In genomic region chr1:14140800-14141526, GRCh38 we compare ENCODE assay signal across 12 cellular contexts.
A peak's percentile ranks its signal among the peaks of the same experiment; 100 is the strongest.
DNase-seq lines count a peak whose midpoint lies in the region; ATAC-seq and TF ChIP-seq lines count a peak whose summit lies in the region.
"Had no signal": no experiment of that assay in that cellular context is flagged by ENCODE, and none has a peak within 500 bp of the region (broad histone marks: within the 10 kb centered on the region; RNA-seq: fewer than 3 reads in every experiment).

No MANE protein-coding gene starts in this region.

- no peaks in the 10 kb centered on the region for H3K27me3 ChIP-seq in lung (ENCODE audit: control insufficient read depth, insufficient read depth)
- H3K27me3 ChIP-seq: stomach had no signal

- no peak for TF ChIP-seq CTCF in lung (IDR thresholded peaks at IDR 0.05; ENCODE audit: control extremely low read depth, extremely low read depth)

- ATAC-seq in lung (ENCODE audit: insufficient read depth, low FRiP score) (no peak), HG02588 (IDR thresholded peaks at IDR 0.05; ENCODE audit: unreplicated experiment) (no peak)

- no peak overlapping the region for H3K4me3 Mint-ChIP-seq in activated naive CD8-positive, alpha-beta T cell treated with anti-CD3 and anti-CD28 coated beads for 36 hours

- peaks cover 6% of the 10 kb centered on the region for H3K27me3 Mint-ChIP-seq in activated naive CD8-positive, alpha-beta T cell treated with anti-CD3 and anti-CD28 coated beads for 36 hours

- H3K27ac Mint-ChIP-seq in activated naive CD8-positive, alpha-beta T cell treated with anti-CD3 and anti-CD28 coated beads for 36 hours, result no peak overlapping the region

- no peak overlapping the region for H3K27ac ChIP-seq in lung (ENCODE audit: low read depth in 1 of 2, low read length in 1 of 2)

- H3K9me3 Mint-ChIP-seq in activated naive CD8-positive, alpha-beta T cell treated with anti-CD3 and anti-CD28 coated beads for 36 hours, result no peaks in the 10 kb centered on the region

- WGBS in lung, 2 donors, result 59 to 71% methylated on average over 17 of the region's 17 CpGs

- H3K4me1 ChIP-seq in lung (ENCODE audit: control insufficient read depth in 2 of 2, insufficient read depth in 2 of 2, low read length in 2 of 2), result peaks cover 0 to 8% of the 10 kb centered on the region in 2 donors

- DNase-seq in NCI-H446 treated with DMSO at 0.1 percent for 48 hours (lab: John Stamatoyannopoulos, UW) (peak; percentile 85), fibroblast of gingiva (ENCODE audit: low read depth) (peak; percentile 85), lung (ENCODE audit: low spot score) (peak; percentile 70), NCI-H2171 treated with DMSO at 0.1 percent for 48 hours (lab: John Stamatoyannopoulos, UW) (no peak)
- no peak for DNase-seq in activated naive CD8-positive, alpha-beta T cell treated with anti-CD3 and anti-CD28 coated beads for 36 hours
- DNase-seq in activated CD4-positive, alpha-beta T cell treated with anti-CD3 and anti-CD28 coated beads for 4 hours, result no peak
- DNase-seq: activated effector memory CD4-positive, alpha-beta T cell treated with anti-CD3 and anti-CD28 coated beads, Interleukin-2, amount 50 U/mL, for 16 hours; IMR-90; NCI-H226; stimulated activated CD4-positive, alpha-beta T cell treated with anti-CD3 and anti-CD28 coated beads, Interleukin-2, amount 100 ng/mL, for 24 hours; stomach had no signal

- no peaks in the 10 kb centered on the region for H3K36me3 Mint-ChIP-seq in activated naive CD8-positive, alpha-beta T cell treated with anti-CD3 and anti-CD28 coated beads for 36 hours

- no peaks in the 10 kb centered on the region for H3K9me3 ChIP-seq in lung (ENCODE audit: control insufficient read depth in 2 of 2, insufficient read depth in 1 of 2, low read length in 1 of 2)
- H3K9me3 ChIP-seq: stomach had no signal

- H3K4me1 Mint-ChIP-seq in activated naive CD8-positive, alpha-beta T cell treated with anti-CD3 and anti-CD28 coated beads for 36 hours, result no peaks in the 10 kb centered on the region

- no peak overlapping the region for H3K4me3 ChIP-seq in lung
- H3K4me3 ChIP-seq: stomach had no signal

- H3K36me3 ChIP-seq in lung (ENCODE audit: control insufficient read depth in 2 of 2, insufficient read depth in 2 of 2, low read length in 2 of 2), result no peaks in the 10 kb centered on the region
- H3K36me3 ChIP-seq: stomach had no signal

Comparison
In these comparisons a context has a peak if more than half of its experiments do, and no peak if none do; other contexts are left out.
1. DNase-seq: peak in NCI-H446 treated with DMSO at 0.1 percent for 48 hours (single experiment), fibroblast of gingiva (single experiment) and lung (single experiment); none in NCI-H2171 treated with DMSO at 0.1 percent for 48 hours (single experiment), activated naive CD8-positive, alpha-beta T cell treated with anti-CD3 and anti-CD28 coated beads for 36 hours (single experiment) and activated CD4-positive, alpha-beta T cell treated with anti-CD3 and anti-CD28 coated beads for 4 hours (0 of 2).